In genomic region chr19:13079542-13079986, GRCh38 we compare ENCODE assay signal across 9 cellular contexts. TPM values are rescaled to one million over a fixed set of nuclear protein-coding genes. Genes with fewer than 3 reads are reported as not detected.
A peak's percentile ranks its signal among the peaks of the same experiment; 100 is the strongest.
DNase-seq lines count a peak whose midpoint lies in the region; ATAC-seq and TF ChIP-seq lines count a peak whose summit lies in the region.
"Had no signal": no experiment of that assay in that cellular context is flagged by ENCODE, and none has a peak within 500 bp of the region (broad histone marks: within the 10 kb centered on the region; RNA-seq: fewer than 3 reads in every experiment).

No MANE protein-coding gene starts in this region.

- DNase-seq in H7: peak; percentile 71
- no peak for DNase-seq in T-helper 17 cell
- DNase-seq in foreskin fibroblast: peak; percentile 81 to 95
- peak in 2 of 49 donors; percentile 45 to 62 for DNase-seq in substantia nigra (lab: John Stamatoyannopoulos, UW)
- no peak for DNase-seq in natural killer cell treated with Interleukin-12 subunit alpha and Interleukin-12 subunit beta and Interleukin-15 and Interleukin-18, amount 100 ng/mL, for 72 hours (ENCODE audit: low spot score)
- no peak for DNase-seq in AML-193 (lab: John Stamatoyannopoulos, UW)
- DNase-seq: activated T-cell treated with anti-CD3 and anti-CD28 coated beads, Interleukin-2, amount 50 U/mL, for 72 hours; stimulated activated CD4-positive, alpha-beta T cell treated with anti-CD3 and anti-CD28 coated beads, Interleukin-4, amount 100 ng/mL, for 4 hours had no signal

- H3K36me3 Mint-ChIP-seq in T-helper 17 cell (ENCODE audit: low read depth): no peaks in the 10 kb centered on the region
- no peaks in the 10 kb centered on the region for H3K36me3 Mint-ChIP-seq in natural killer cell treated with Interleukin-12 subunit alpha and Interleukin-12 subunit beta and Interleukin-15 and Interleukin-18, amount 100 ng/mL, for 72 hours

- H3K27ac Mint-ChIP-seq in T-helper 17 cell: no peak overlapping the region
- H3K27ac Mint-ChIP-seq in natural killer cell treated with Interleukin-12 subunit alpha and Interleukin-12 subunit beta and Interleukin-15 and Interleukin-18, amount 100 ng/mL, for 72 hours: no peak overlapping the region
- H3K27ac Mint-ChIP-seq: activated T-cell treated with anti-CD3 and anti-CD28 coated beads, Interleukin-2, amount 50 U/mL, for 72 hours had no signal

- peaks cover 3% of the 10 kb centered on the region for H3K27me3 ChIP-seq in H7 (ENCODE audit: control insufficient read depth, insufficient read depth, low read length)

- no peaks in the 10 kb centered on the region for H3K36me3 ChIP-seq in H7 (replicated peaks; ENCODE audit: control insufficient read depth, insufficient read depth, low read length)

- peak overlapping the region; percentile 94 for H3K27ac ChIP-seq in substantia nigra (ENCODE audit: low read depth, low read length, poor library complexity, severe bottlenecking)

- no peak overlapping the region for H3K4me3 ChIP-seq in H7 (ENCODE audit: insufficient read depth, low read depth, low read length)
- no peak overlapping the region for H3K4me3 ChIP-seq in foreskin fibroblast (ENCODE audit: low read depth in 1 of 2, low read length in 2 of 2)

- peaks cover 8% of the 10 kb centered on the region for H3K4me1 Mint-ChIP-seq in T-helper 17 cell
- no peaks in the 10 kb centered on the region for H3K4me1 Mint-ChIP-seq in natural killer cell treated with Interleukin-12 subunit alpha and Interleukin-12 subunit beta and Interleukin-15 and Interleukin-18, amount 100 ng/mL, for 72 hours (ENCODE audit: low read depth in 2 of 2)

- H3K9me3 ChIP-seq in T-helper 17 cell (ENCODE audit: control insufficient read depth, low read length, poor library complexity, severe bottlenecking): no peaks in the 10 kb centered on the region

- TF ChIP-seq CTCF in foreskin fibroblast (IDR thresholded peaks at IDR 0.05; ENCODE audit: low read depth, low read length): no peak

- peaks cover 4% of the 10 kb centered on the region for H3K27me3 Mint-ChIP-seq in T-helper 17 cell
- peaks cover 0 to 5% of the 10 kb centered on the region in 2 donors for H3K27me3 Mint-ChIP-seq in natural killer cell treated with Interleukin-12 subunit alpha and Interleukin-12 subunit beta and Interleukin-15 and Interleukin-18, amount 100 ng/mL, for 72 hours

- ATAC-seq in T-helper 17 cell (peak; percentile 35), HG03196 (IDR thresholded peaks at IDR 0.05; ENCODE audit: unreplicated experiment) (no peak)
- ATAC-seq in natural killer cell treated with Interleukin-12 subunit alpha and Interleukin-12 subunit beta and Interleukin-15 and Interleukin-18, amount 100 ng/mL, for 72 hours: no peak
- ATAC-seq: activated T-cell treated with anti-CD3 and anti-CD28 coated beads, Interleukin-2, amount 50 U/mL, for 72 hours had no signal

- H3K9me3 Mint-ChIP-seq in natural killer cell treated with Interleukin-12 subunit alpha and Interleukin-12 subunit beta and Interleukin-15 and Interleukin-18, amount 100 ng/mL, for 72 hours: no peaks in the 10 kb centered on the region
- H3K9me3 Mint-ChIP-seq: activated T-cell treated with anti-CD3 and anti-CD28 coated beads, Interleukin-2, amount 50 U/mL, for 72 hours had no signal

- no peak overlapping the region for H3K4me3 Mint-ChIP-seq in T-helper 17 cell
- H3K4me3 Mint-ChIP-seq in natural killer cell treated with Interleukin-12 subunit alpha and Interleukin-12 subunit beta and Interleukin-15 and Interleukin-18, amount 100 ng/mL, for 72 hours: no peak overlapping the region
- H3K4me3 Mint-ChIP-seq: activated T-cell treated with anti-CD3 and anti-CD28 coated beads, Interleukin-2, amount 50 U/mL, for 72 hours had no signal

RNA-seq across cellular contexts. Expression of gene LYL1, which starts 23.1 kb away (rescaled TPM):
- 1.5 and 1.7 TPM in 2 replicates for total RNA-seq in H7 (2014; rRNA removed; shearing (Covaris generic))
- total RNA-seq in T-helper 17 cell: 10 to 100 TPM in 1 of 2 donors, 1 to 10 TPM in 1; 6.9 to 17.9 TPM
- 1 to 10 TPM in 1 of 2 donors, under 1 TPM in 1; 0.86 to 1.4 TPM for total RNA-seq in natural killer cell treated with Interleukin-12 subunit alpha and Interleukin-12 subunit beta and Interleukin-15 and Interleukin-18, amount 100 ng/mL, for 72 hours

RNA-seq across cellular contexts. Expression of gene TRMT1, which starts 37.0 kb away (rescaled TPM):
- total RNA-seq in H7 (2014; rRNA removed; shearing (Covaris generic)): 81.5 and 89.1 TPM in 2 replicates
- total RNA-seq in T-helper 17 cell: 10 to 100 TPM; 60.3 to 72.3 TPM
- 100 to 1,000 TPM in 1 of 2 donors, 10 to 100 TPM in 1; 54.6 to 120 TPM for total RNA-seq in natural killer cell treated with Interleukin-12 subunit alpha and Interleukin-12 subunit beta and Interleukin-15 and Interleukin-18, amount 100 ng/mL, for 72 hours

RNA-seq across cellular contexts. Expression of gene NACC1, which starts 38.5 kb away (rescaled TPM):
- 254 and 292 TPM in 2 replicates for total RNA-seq in H7 (2014; rRNA removed; shearing (Covaris generic))
- total RNA-seq in T-helper 17 cell: 10 to 100 TPM; 23.1 to 26.4 TPM
- 100 to 1,000 TPM; 129 to 138 TPM for total RNA-seq in natural killer cell treated with Interleukin-12 subunit alpha and Interleukin-12 subunit beta and Interleukin-15 and Interleukin-18, amount 100 ng/mL, for 72 hours

Comparison
In these comparisons a context has a peak if more than half of its experiments do, and no peak if none do; other contexts are left out.
1. DNase-seq: peak in H7 (single experiment) and foreskin fibroblast (2 of 2); none in T-helper 17 cell (0 of 3), natural killer cell treated with Interleukin-12 subunit alpha and Interleukin-12 subunit beta and Interleukin-15 and Interleukin-18, amount 100 ng/mL, for 72 hours (single experiment) and AML-193 (0 of 2).